Comparison of ENCODE assay signal across 2 cellular contexts in genomic region chrX:24196509-24196908, GRCh38.
TF ChIP-seq lines count a peak whose summit lies in the region.

No MANE protein-coding gene starts in this region.

TF ChIP-seq in HepG2, 621 proteins besides CTCF, POLR2A, EP300 and RAD21:
- TF ChIP-seq ZNF781 (CRISPR knock-in tag; IDR thresholded peaks at IDR 0.05; ENCODE audit: borderline replicate concordance, not compliant biosample characterization) (no peak), PITX1 (CRISPR knock-in tag; IDR thresholded peaks at IDR 0.05) (no peak), KLF13 (CRISPR knock-in tag; IDR thresholded peaks at IDR 0.05) (no peak), ZNF770 (CRISPR knock-in tag; IDR thresholded peaks at IDR 0.05) (peak; percentile 94), ZNF121 (CRISPR knock-in tag; IDR thresholded peaks at IDR 0.05) (peak; percentile 96), ZMYM3 (CRISPR knock-in tag; IDR thresholded peaks at IDR 0.05) (0 out of 2 replicates have a peak, but pooled peaks have one; percentile 39)
- TF ChIP-seq, protein P1, sequence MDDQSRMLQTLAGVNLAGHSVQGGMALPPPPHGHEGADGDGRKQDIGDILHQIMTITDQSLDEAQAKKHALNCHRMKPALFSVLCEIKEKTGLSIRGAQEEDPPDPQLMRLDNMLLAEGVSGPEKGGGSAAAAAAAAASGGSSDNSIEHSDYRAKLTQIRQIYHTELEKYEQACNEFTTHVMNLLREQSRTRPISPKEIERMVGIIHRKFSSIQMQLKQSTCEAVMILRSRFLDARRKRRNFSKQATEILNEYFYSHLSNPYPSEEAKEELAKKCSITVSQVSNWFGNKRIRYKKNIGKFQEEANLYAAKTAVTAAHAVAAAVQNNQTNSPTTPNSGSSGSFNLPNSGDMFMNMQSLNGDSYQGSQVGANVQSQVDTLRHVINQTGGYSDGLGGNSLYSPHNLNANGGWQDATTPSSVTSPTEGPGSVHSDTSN (CRISPR knock-in tag; IDR thresholded peaks at IDR 0.05; ENCODE audit: borderline replicate concordance): no peak

TF ChIP-seq in K562, 482 proteins besides CTCF, POLR2A, EP300 and RAD21:
- TF ChIP-seq RBM25 (IDR thresholded peaks at IDR 0.05; ENCODE audit: low read depth, low read length, severe bottlenecking): no peak
- peak; percentile 73 for TF ChIP-seq ZNF121 (CRISPR knock-in tag; conservative IDR thresholded peaks at IDR 0.05)
- TF ChIP-seq SMC3 (conservative IDR thresholded peaks at IDR 0.05; ENCODE audit: insufficient read depth, low read depth, low read length): no peak
- no peak for TF ChIP-seq SMAD2 (IDR thresholded peaks at IDR 0.05; ENCODE audit: low read depth, low read length)
- TF ChIP-seq RHOXF2B (CRISPR knock-in tag; conservative IDR thresholded peaks at IDR 0.05): no peak
- no peak for TF ChIP-seq KHSRP (IDR thresholded peaks at IDR 0.05)
- no peak for TF ChIP-seq CREB3 (tag; conservative IDR thresholded peaks at IDR 0.05; ENCODE audit: low read depth)
